In the genomic region with DNA sequence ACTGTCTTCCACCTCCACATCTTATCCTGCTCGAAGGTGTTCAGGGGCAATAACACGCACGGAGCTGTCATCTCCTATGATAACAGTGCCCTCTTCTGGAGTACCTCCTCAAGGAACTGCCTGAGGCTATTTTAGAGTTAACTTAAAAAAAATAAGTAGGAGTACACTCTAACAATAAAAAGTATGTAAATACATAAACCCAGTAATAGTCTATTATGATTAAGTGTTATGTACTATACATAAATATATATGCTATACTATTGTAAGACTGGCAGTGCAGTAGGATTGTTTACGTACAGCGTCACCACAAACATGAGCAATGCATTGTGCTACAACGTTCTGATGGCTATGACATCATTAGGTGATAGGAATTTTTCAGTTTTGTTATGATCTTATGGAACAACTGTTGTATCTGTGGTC, we compare ENCODE assay signal across 10 cellular contexts. TPM values are rescaled to one million over a fixed set of nuclear protein-coding genes. Genes with fewer than 3 reads are reported as not detected.
DNase-seq lines count a peak whose midpoint lies in the region; ATAC-seq and TF ChIP-seq lines count a peak whose summit lies in the region.
"Had no signal": no experiment of that assay in that cellular context is flagged by ENCODE, and none has a peak within 500 bp of the region (broad histone marks: within the 10 kb centered on the region; RNA-seq: fewer than 3 reads in every experiment).

No MANE protein-coding gene starts in this region.

- H3K36me3 Mint-ChIP-seq in WTC11: peaks cover 8% of the 10 kb centered on the region

- DNase-seq in NCI-H1417 (lab: John Stamatoyannopoulos, UW): peak; percentile 0 to 49 (median 9)
- no peak for DNase-seq in NCI-H1417 treated with DMSO at 0.1 percent for 48 hours (lab: John Stamatoyannopoulos, UW)
- peak; percentile 19 for DNase-seq in WTC11 (ENCODE audit: low spot score)
- DNase-seq in mucosa of descending colon: peak in 1 of 3 donors; percentile 20
- no peak for DNase-seq in GM20000 (ENCODE audit: low spot score)
- no peak for DNase-seq in NCI-H128 (lab: John Stamatoyannopoulos, UW; ENCODE audit: unreplicated experiment)
- DNase-seq: NCI-H524 treated with DMSO at 0.1 percent for 48 hours had no signal

- ATAC-seq in WTC11 (no peak), mucosa of descending colon (peak; percentile 26), HG03457 (IDR thresholded peaks at IDR 0.05; ENCODE audit: unreplicated experiment) (no peak)

- H3K9me3 ChIP-seq in mucosa of descending colon: no peaks in the 10 kb centered on the region

- TF ChIP-seq CTCF in WTC11 (IDR thresholded peaks at IDR 0.05) (no peak), mucosa of descending colon (IDR thresholded peaks at IDR 0.05) (no peak), GM20000 (IDR thresholded peaks at IDR 0.05; ENCODE audit: extremely low read depth, missing control alignments) (no peak)

- no peaks in the 10 kb centered on the region for H3K4me1 ChIP-seq in mucosa of descending colon (ENCODE audit: low read depth)

- no peak for TF ChIP-seq EP300 in Ishikawa (IDR thresholded peaks at IDR 0.05; ENCODE audit: borderline replicate concordance)

- TF ChIP-seq RAD21 in Ishikawa (IDR thresholded peaks at IDR 0.05; ENCODE audit: low read depth): peak; percentile 66

- intact Hi-C loops in mucosa of descending colon (cut with DNase I, micrococcal nuclease): loop anchor here in 1 of 2 donors (10.0 kb wide), 1 partner anchor 505 kb away; no protein-coding TSS in a partner anchor

- H3K4me3 ChIP-seq in mucosa of descending colon: no peak overlapping the region

- CTCF ChIA-PET in WTC11 (lab: Charles Lee): interaction anchor here (0.6 to 2.7 kb wide), 8 partner anchors 10 to 507 kb away, joined by 3 to 11 read pairs (median 4); no protein-coding TSS in a partner anchor

- H3K4me3 Mint-ChIP-seq in WTC11: no peak overlapping the region
- H3K4me3 Mint-ChIP-seq: B cell had no signal

- no peaks in the 10 kb centered on the region for H3K36me3 ChIP-seq in mucosa of descending colon (ENCODE audit: low read depth)

- H3K4me1 Mint-ChIP-seq in WTC11: peaks cover 23% of the 10 kb centered on the region

- H3K27me3 Mint-ChIP-seq in WTC11 (ENCODE audit: low read depth): no peaks in the 10 kb centered on the region
- H3K27me3 Mint-ChIP-seq: B cell had no signal

- H3K9me3 Mint-ChIP-seq in WTC11: peaks cover 16% of the 10 kb centered on the region

- no peak overlapping the region for H3K27ac Mint-ChIP-seq in WTC11
- H3K27ac Mint-ChIP-seq: B cell had no signal

- POLR2A ChIA-PET in WTC11 (lab: Charles Lee): no interaction called here

TF ChIP-seq in Ishikawa, 13 proteins besides CTCF, POLR2A, EP300 and RAD21:
- TF ChIP-seq YY1 (IDR thresholded peaks at IDR 0.05; ENCODE audit: low read depth) (no peak), NFIC (IDR thresholded peaks at IDR 0.05) (no peak), EGR1 (IDR thresholded peaks at IDR 0.05) (no peak), CEBPB (IDR thresholded peaks at IDR 0.05) (no peak), TAF1 (IDR thresholded peaks at IDR 0.05; ENCODE audit: low read depth) (no peak), TEAD4 (IDR thresholded peaks at IDR 0.05) (no peak), ZBTB7A (IDR thresholded peaks at IDR 0.05; ENCODE audit: low read depth) (no peak), TCF12 (IDR thresholded peaks at IDR 0.05; ENCODE audit: low read depth) (no peak), CREB1 (IDR thresholded peaks at IDR 0.05; ENCODE audit: low read depth) (no peak), FOXM1 (IDR thresholded peaks at IDR 0.05; ENCODE audit: borderline replicate concordance, low read depth) (no peak)
- TF ChIP-seq, protein P1, sequence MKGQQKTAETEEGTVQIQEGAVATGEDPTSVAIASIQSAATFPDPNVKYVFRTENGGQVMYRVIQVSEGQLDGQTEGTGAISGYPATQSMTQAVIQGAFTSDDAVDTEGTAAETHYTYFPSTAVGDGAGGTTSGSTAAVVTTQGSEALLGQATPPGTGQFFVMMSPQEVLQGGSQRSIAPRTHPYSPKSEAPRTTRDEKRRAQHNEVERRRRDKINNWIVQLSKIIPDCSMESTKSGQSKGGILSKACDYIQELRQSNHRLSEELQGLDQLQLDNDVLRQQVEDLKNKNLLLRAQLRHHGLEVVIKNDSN (IDR thresholded peaks at IDR 0.05): no peak
- TF ChIP-seq, protein P2, sequence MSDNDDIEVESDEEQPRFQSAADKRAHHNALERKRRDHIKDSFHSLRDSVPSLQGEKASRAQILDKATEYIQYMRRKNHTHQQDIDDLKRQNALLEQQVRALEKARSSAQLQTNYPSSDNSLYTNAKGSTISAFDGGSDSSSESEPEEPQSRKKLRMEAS (IDR thresholded peaks at IDR 0.05): no peak
- TF ChIP-seq, protein P3, sequence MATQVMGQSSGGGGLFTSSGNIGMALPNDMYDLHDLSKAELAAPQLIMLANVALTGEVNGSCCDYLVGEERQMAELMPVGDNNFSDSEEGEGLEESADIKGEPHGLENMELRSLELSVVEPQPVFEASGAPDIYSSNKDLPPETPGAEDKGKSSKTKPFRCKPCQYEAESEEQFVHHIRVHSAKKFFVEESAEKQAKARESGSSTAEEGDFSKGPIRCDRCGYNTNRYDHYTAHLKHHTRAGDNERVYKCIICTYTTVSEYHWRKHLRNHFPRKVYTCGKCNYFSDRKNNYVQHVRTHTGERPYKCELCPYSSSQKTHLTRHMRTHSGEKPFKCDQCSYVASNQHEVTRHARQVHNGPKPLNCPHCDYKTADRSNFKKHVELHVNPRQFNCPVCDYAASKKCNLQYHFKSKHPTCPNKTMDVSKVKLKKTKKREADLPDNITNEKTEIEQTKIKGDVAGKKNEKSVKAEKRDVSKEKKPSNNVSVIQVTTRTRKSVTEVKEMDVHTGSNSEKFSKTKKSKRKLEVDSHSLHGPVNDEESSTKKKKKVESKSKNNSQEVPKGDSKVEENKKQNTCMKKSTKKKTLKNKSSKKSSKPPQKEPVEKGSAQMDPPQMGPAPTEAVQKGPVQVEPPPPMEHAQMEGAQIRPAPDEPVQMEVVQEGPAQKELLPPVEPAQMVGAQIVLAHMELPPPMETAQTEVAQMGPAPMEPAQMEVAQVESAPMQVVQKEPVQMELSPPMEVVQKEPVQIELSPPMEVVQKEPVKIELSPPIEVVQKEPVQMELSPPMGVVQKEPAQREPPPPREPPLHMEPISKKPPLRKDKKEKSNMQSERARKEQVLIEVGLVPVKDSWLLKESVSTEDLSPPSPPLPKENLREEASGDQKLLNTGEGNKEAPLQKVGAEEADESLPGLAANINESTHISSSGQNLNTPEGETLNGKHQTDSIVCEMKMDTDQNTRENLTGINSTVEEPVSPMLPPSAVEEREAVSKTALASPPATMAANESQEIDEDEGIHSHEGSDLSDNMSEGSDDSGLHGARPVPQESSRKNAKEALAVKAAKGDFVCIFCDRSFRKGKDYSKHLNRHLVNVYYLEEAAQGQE (IDR thresholded peaks at IDR 0.05; ENCODE audit: low read depth): no peak

TF ChIP-seq in WTC11, 78 proteins besides CTCF, POLR2A, EP300 and RAD21 (continues in another document):
- TF ChIP-seq, protein P4, sequence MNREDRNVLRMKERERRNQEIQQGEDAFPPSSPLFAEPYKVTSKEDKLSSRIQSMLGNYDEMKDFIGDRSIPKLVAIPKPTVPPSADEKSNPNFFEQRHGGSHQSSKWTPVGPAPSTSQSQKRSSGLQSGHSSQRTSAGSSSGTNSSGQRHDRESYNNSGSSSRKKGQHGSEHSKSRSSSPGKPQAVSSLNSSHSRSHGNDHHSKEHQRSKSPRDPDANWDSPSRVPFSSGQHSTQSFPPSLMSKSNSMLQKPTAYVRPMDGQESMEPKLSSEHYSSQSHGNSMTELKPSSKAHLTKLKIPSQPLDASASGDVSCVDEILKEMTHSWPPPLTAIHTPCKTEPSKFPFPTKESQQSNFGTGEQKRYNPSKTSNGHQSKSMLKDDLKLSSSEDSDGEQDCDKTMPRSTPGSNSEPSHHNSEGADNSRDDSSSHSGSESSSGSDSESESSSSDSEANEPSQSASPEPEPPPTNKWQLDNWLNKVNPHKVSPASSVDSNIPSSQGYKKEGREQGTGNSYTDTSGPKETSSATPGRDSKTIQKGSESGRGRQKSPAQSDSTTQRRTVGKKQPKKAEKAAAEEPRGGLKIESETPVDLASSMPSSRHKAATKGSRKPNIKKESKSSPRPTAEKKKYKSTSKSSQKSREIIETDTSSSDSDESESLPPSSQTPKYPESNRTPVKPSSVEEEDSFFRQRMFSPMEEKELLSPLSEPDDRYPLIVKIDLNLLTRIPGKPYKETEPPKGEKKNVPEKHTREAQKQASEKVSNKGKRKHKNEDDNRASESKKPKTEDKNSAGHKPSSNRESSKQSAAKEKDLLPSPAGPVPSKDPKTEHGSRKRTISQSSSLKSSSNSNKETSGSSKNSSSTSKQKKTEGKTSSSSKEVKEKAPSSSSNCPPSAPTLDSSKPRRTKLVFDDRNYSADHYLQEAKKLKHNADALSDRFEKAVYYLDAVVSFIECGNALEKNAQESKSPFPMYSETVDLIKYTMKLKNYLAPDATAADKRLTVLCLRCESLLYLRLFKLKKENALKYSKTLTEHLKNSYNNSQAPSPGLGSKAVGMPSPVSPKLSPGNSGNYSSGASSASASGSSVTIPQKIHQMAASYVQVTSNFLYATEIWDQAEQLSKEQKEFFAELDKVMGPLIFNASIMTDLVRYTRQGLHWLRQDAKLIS (CRISPR knock-in tag; IDR thresholded peaks at IDR 0.05; ENCODE audit: borderline replicate concordance): no peak
- TF ChIP-seq KAT7 (CRISPR knock-in tag; IDR thresholded peaks at IDR 0.05; ENCODE audit: borderline replicate concordance) (no peak), ZNF232 (CRISPR knock-in tag; IDR thresholded peaks at IDR 0.05) (no peak), ELF4 (CRISPR knock-in tag; IDR thresholded peaks at IDR 0.05; ENCODE audit: low read depth) (no peak), ZNF423 (CRISPR knock-in tag; IDR thresholded peaks at IDR 0.05) (no peak)
- TF ChIP-seq, protein P5, sequence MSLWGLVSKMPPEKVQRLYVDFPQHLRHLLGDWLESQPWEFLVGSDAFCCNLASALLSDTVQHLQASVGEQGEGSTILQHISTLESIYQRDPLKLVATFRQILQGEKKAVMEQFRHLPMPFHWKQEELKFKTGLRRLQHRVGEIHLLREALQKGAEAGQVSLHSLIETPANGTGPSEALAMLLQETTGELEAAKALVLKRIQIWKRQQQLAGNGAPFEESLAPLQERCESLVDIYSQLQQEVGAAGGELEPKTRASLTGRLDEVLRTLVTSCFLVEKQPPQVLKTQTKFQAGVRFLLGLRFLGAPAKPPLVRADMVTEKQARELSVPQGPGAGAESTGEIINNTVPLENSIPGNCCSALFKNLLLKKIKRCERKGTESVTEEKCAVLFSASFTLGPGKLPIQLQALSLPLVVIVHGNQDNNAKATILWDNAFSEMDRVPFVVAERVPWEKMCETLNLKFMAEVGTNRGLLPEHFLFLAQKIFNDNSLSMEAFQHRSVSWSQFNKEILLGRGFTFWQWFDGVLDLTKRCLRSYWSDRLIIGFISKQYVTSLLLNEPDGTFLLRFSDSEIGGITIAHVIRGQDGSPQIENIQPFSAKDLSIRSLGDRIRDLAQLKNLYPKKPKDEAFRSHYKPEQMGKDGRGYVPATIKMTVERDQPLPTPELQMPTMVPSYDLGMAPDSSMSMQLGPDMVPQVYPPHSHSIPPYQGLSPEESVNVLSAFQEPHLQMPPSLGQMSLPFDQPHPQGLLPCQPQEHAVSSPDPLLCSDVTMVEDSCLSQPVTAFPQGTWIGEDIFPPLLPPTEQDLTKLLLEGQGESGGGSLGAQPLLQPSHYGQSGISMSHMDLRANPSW (CRISPR knock-in tag; conservative IDR thresholded peaks at IDR 0.05; ENCODE audit: low read depth): no peak

RNA-seq across cellular contexts. Expression of a gene that starts 34.5 kb away (rescaled TPM):
- total RNA-seq in WTC11 (2021) (1.3 to 1.7 TPM (median 1.4 TPM) in 3 replicates), mucosa of descending colon (10 to 100 TPM in 1 of 3 donors, 1 to 10 TPM in 2; 2.0 to 12.9 (median 7.7) TPM)

Comparison
In these comparisons a context has a peak if more than half of its experiments do, and no peak if none do; other contexts are left out.
1. DNase-seq: peak in NCI-H1417 (3 of 3) and WTC11 (single experiment); none in NCI-H1417 treated with DMSO at 0.1 percent for 48 hours (single experiment), GM20000 (single experiment) and NCI-H128 (single experiment).